Comparison of ENCODE assay signal across 21 cellular contexts in the genomic region with DNA sequence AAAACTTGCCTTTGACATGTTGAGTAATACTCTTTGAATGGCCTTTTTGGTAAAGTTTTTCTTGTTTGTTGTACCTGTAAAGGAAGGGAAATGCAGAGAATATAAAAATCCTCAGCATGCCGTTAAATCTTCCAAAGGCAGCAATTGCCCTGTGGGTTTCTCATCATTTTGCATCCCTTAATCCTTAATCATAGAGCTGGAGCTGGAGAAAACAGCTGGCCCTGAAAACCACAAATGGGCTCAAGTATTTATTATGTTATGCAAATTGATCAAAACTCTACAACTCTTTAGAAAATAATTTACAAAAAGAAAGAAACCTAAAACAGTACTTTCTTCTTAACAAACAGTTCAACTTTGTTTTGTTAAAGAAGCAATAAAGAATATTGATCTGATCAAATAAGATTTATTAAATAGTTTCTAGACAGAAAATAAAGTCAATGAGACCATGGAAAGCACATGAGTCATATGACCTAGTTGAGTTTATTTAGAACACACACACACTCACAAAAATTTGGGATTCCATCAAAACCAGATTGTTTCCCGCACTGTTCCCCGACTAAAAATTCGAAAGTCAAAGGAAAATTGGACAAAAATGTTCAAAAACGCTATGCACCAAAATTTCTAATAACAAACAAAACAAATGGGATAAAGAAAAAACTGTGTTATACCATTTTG.
DNase-seq lines count a peak whose midpoint lies in the region; ATAC-seq and TF ChIP-seq lines count a peak whose summit lies in the region.
"Had no signal": no experiment of that assay in that cellular context is flagged by ENCODE, and none has a peak within 500 bp of the region (broad histone marks: within the 10 kb centered on the region; RNA-seq: fewer than 3 reads in every experiment).

No MANE protein-coding gene starts in this region.

- no peak overlapping the region for H3K9ac ChIP-seq in adipocyte (ENCODE audit: low read length)

- ATAC-seq in thoracic aorta (ENCODE audit: insufficient number of reproducible peaks, low FRiP score, low read depth) (no peak), HG03196 (IDR thresholded peaks at IDR 0.05; ENCODE audit: unreplicated experiment) (no peak), GM18861 (IDR thresholded peaks at IDR 0.05; ENCODE audit: unreplicated experiment) (no peak)
- ATAC-seq: activated CD8-positive, alpha-beta memory T cell treated with anti-CD3 and anti-CD28 coated beads, Interleukin-2, amount 10 ng/mL, durations not matched to agents 7 days and 5 days; sciatic nerve had no signal

- H3K4me3 ChIP-seq in adipocyte (ENCODE audit: low read length), result no peak overlapping the region
- H3K4me3 ChIP-seq in fibroblast of villous mesenchyme (ENCODE audit: low read depth, low read length), result no peak overlapping the region
- H3K4me3 ChIP-seq in thoracic aorta, result no peak overlapping the region
- no peak overlapping the region for H3K4me3 ChIP-seq in Caco-2 (ENCODE audit: low read depth, low read length)

- BruUV-seq in Caco-2 (replicated peaks; lab: Mats Ljungman, UMichigan), result no TSS peak

- POLR2A ChIA-PET in Caco-2 (lab: Charles Lee), result no interaction called here

- no peaks in the 10 kb centered on the region for H3K27me3 Mint-ChIP-seq in Caco-2 (ENCODE audit: insufficient read depth, unreplicated experiment)
- H3K27me3 Mint-ChIP-seq: activated CD8-positive, alpha-beta memory T cell treated with anti-CD3 and anti-CD28 coated beads, Interleukin-2, amount 10 ng/mL, durations not matched to agents 7 days and 5 days; dendritic cell treated with granulocyte-macrophage colony-stimulating factor and Interleukin-4, amounts not matched to agents 40 ng/mL and 50 ng/mL, for 4 days; type B pancreatic cell had no signal

- intact Hi-C loops in Caco-2 (cut with micrococcal nuclease; ENCODE audit: unreplicated experiment), result no loop called here

- peak overlapping the region; percentile 63 to 69 for H3K27ac ChIP-seq in thoracic aorta
- H3K27ac ChIP-seq: epithelial cell of prostate, neutrophil had no signal

- no peak overlapping the region for H3K27ac Mint-ChIP-seq in Caco-2 (ENCODE audit: unreplicated experiment)
- H3K27ac Mint-ChIP-seq: activated CD8-positive, alpha-beta memory T cell treated with anti-CD3 and anti-CD28 coated beads, Interleukin-2, amount 10 ng/mL, durations not matched to agents 7 days and 5 days; dendritic cell treated with granulocyte-macrophage colony-stimulating factor and Interleukin-4, amounts not matched to agents 40 ng/mL and 50 ng/mL, for 4 days; type B pancreatic cell had no signal

- no peaks in the 10 kb centered on the region for H3K4me1 Mint-ChIP-seq in Caco-2 (ENCODE audit: low read depth, unreplicated experiment)
- H3K4me1 Mint-ChIP-seq: activated CD8-positive, alpha-beta memory T cell treated with anti-CD3 and anti-CD28 coated beads, Interleukin-2, amount 10 ng/mL, durations not matched to agents 7 days and 5 days had no signal

- no peaks in the 10 kb centered on the region for H3K9me3 Mint-ChIP-seq in Caco-2 (ENCODE audit: unreplicated experiment)

- H3K36me3 ChIP-seq in adipocyte (ENCODE audit: control insufficient read depth, insufficient read depth, low read length, severe bottlenecking) (no peaks in the 10 kb centered on the region), thoracic aorta (no peaks in the 10 kb centered on the region), Caco-2 (ENCODE audit: control insufficient read depth, insufficient read depth, low read length) (no peaks in the 10 kb centered on the region)
- H3K36me3 ChIP-seq: neutrophil had no signal

- H3K27me3 ChIP-seq in adipocyte (replicated peaks; ENCODE audit: control insufficient read depth, insufficient read depth, low read length), result no peaks in the 10 kb centered on the region
- no peaks in the 10 kb centered on the region for H3K27me3 ChIP-seq in thoracic aorta (replicated peaks; ENCODE audit: insufficient read depth)
- H3K27me3 ChIP-seq in Caco-2 (replicated peaks; ENCODE audit: control insufficient read depth, insufficient read depth, low read length), result no peaks in the 10 kb centered on the region
- H3K27me3 ChIP-seq: neutrophil had no signal

- H3K36me3 Mint-ChIP-seq in Caco-2 (ENCODE audit: insufficient read depth, unreplicated experiment), result no peaks in the 10 kb centered on the region
- H3K36me3 Mint-ChIP-seq: activated CD8-positive, alpha-beta memory T cell treated with anti-CD3 and anti-CD28 coated beads, Interleukin-2, amount 10 ng/mL, durations not matched to agents 7 days and 5 days had no signal

- TF ChIP-seq CTCF in fibroblast of villous mesenchyme (IDR thresholded peaks at IDR 0.05; ENCODE audit: insufficient read depth, low read depth, low read length), result no peak
- no peak for TF ChIP-seq CTCF in thoracic aorta (IDR thresholded peaks at IDR 0.05)
- no peak for TF ChIP-seq CTCF in Caco-2 (IDR thresholded peaks at IDR 0.05; ENCODE audit: insufficient read depth in 1 of 2, low read depth in 1 of 2, low read length in 1 of 2, severe bottlenecking in 1 of 2, unreplicated experiment in 1 of 2)

- no peak overlapping the region for H3K4me3 Mint-ChIP-seq in Caco-2 (ENCODE audit: unreplicated experiment)
- H3K4me3 Mint-ChIP-seq: activated CD8-positive, alpha-beta memory T cell treated with anti-CD3 and anti-CD28 coated beads, Interleukin-2, amount 10 ng/mL, durations not matched to agents 7 days and 5 days; dendritic cell treated with granulocyte-macrophage colony-stimulating factor and Interleukin-4, amounts not matched to agents 40 ng/mL and 50 ng/mL, for 4 days; type B pancreatic cell had no signal

- DNase-seq in H4 (ENCODE audit: low spot score) (peak; percentile 29), adipocyte (ENCODE audit: low read depth) (peak; percentile 42), fibroblast of villous mesenchyme (ENCODE audit: low read depth) (peak; percentile 65), thoracic aorta (ENCODE audit: low spot score) (no peak), Caco-2 (no peak), 8988T (no peak)
- DNase-seq: activated CD8-positive, alpha-beta memory T cell treated with anti-CD3 and anti-CD28 coated beads, Interleukin-2, amount 10 ng/mL, durations not matched to agents 7 days and 5 days; activated effector memory CD4-positive, alpha-beta T cell treated with anti-CD3 and anti-CD28 coated beads, Interleukin-2, amount 50 U/mL, for 16 hours; aorta; DMS79; Kasumi-1; NCI-H226; SHP77; stimulated activated CD4-positive, alpha-beta T cell treated with anti-CD3 and anti-CD28 coated beads, Interleukin-4, amount 100 ng/mL, for 1 hour had no signal

- peaks cover 22% of the 10 kb centered on the region for H3K4me1 ChIP-seq in adipocyte (ENCODE audit: control insufficient read depth, insufficient read depth, low read length)
- peaks cover 27 to 46% of the 10 kb centered on the region in 2 donors for H3K4me1 ChIP-seq in thoracic aorta (ENCODE audit: control insufficient read depth in 1 of 2, low read depth in 2 of 2)
- 0 out of 2 replicates have a peak, but pooled peaks cover 5% of the 10 kb centered on the region for H3K4me1 ChIP-seq in Caco-2

- CTCF ChIA-PET in Caco-2 (lab: Charles Lee), result no interaction called here

- no peaks in the 10 kb centered on the region for H3K9me3 ChIP-seq in adipocyte (ENCODE audit: control insufficient read depth, low read length)
- H3K9me3 ChIP-seq in thoracic aorta, result no peaks in the 10 kb centered on the region
- H3K9me3 ChIP-seq in Caco-2, result no peaks in the 10 kb centered on the region
- H3K9me3 ChIP-seq: neutrophil had no signal

Comparison
In these comparisons a context has a peak if more than half of its experiments do, and no peak if none do; other contexts are left out.
1. DNase-seq: peak in H4 (single experiment), adipocyte (single experiment) and fibroblast of villous mesenchyme (single experiment); none in thoracic aorta (single experiment), Caco-2 (0 of 2) and 8988T (single experiment).